In genomic region chr1:229862017-229862774, GRCh38 we compare ENCODE assay signal across 11 cellular contexts.
A peak's percentile ranks its signal among the peaks of the same experiment; 100 is the strongest.
DNase-seq lines count a peak whose midpoint lies in the region; ATAC-seq and TF ChIP-seq lines count a peak whose summit lies in the region.
"Had no signal": no experiment of that assay in that cellular context is flagged by ENCODE, and none has a peak within 500 bp of the region (broad histone marks: within the 10 kb centered on the region; RNA-seq: fewer than 3 reads in every experiment).

No MANE protein-coding gene starts in this region.

- no peaks in the 10 kb centered on the region for H3K9me3 ChIP-seq in heart right ventricle
- H3K9me3 ChIP-seq in osteoblast (ENCODE audit: low read depth, low read length) = no peaks in the 10 kb centered on the region
- H3K9me3 ChIP-seq in uterus = no peaks in the 10 kb centered on the region
- H3K9me3 ChIP-seq: upper lobe of right lung had no signal

- no peak for ATAC-seq in heart right ventricle
- ATAC-seq: upper lobe of right lung had no signal

- H3K27me3 ChIP-seq in heart right ventricle = no peaks in the 10 kb centered on the region
- H3K27me3 ChIP-seq in osteoblast (ENCODE audit: insufficient read depth, low read length) = no peaks in the 10 kb centered on the region
- H3K27me3 ChIP-seq in uterus = no peaks in the 10 kb centered on the region
- H3K27me3 ChIP-seq: upper lobe of right lung had no signal

- no peak overlapping the region for H3K4me3 ChIP-seq in heart right ventricle
- no peak overlapping the region for H3K4me3 ChIP-seq in osteoblast (ENCODE audit: insufficient read depth, low read length)
- no peak overlapping the region for H3K4me3 ChIP-seq in uterus
- H3K4me3 ChIP-seq: skin epidermis, upper lobe of right lung had no signal

- DNase-seq in heart right ventricle (no peak), cardiac septum (ENCODE audit: low spot score) (no peak), head of caudate nucleus (peak in 40 of 42 donors; percentile 27 to 79 (median 54)), osteoblast (ENCODE audit: insufficient read length, low spot score, missing footprints) (peak; percentile 30), uterus (peak; percentile 36 to 48), NAMALWA (ENCODE audit: low spot score) (no peak), dermis blood vessel endothelial cell (no peak)
- no peak for DNase-seq in activated CD4-positive, alpha-beta memory T cell treated with anti-CD3 and anti-CD28 coated beads, Interleukin-2, amount 10 ng/mL, durations not matched to agents 7 days and 5 days
- DNase-seq: activated CD4-positive, CD25-positive, alpha-beta regulatory T cell treated with anti-CD3 and anti-CD28 coated beads, Interleukin-2, amount 50 U/mL, for 72 hours; upper lobe of right lung had no signal

- H3K79me2 ChIP-seq in osteoblast (ENCODE audit: insufficient read depth, low read length) = no peaks in the 10 kb centered on the region

- no peak for TF ChIP-seq POLR2A in uterus (IDR thresholded peaks at IDR 0.05)

- intact Hi-C loops in heart right ventricle (cut with DNase I) (no loop called here), cardiac septum (cut with DNase I) (no loop called here), head of caudate nucleus (cut with DNase I) (no loop called here), uterus (cut with DNase I; ENCODE audit: low total_unique reads) (no loop called here)

- CTCF ChIA-PET in activated CD4-positive, alpha-beta memory T cell treated with anti-CD3 and anti-CD28 coated beads, Interleukin-2, amount 10 ng/mL, durations not matched to agents 7 days and 5 days (lab: Charles Lee) = no interaction called here

- H3K4me1 ChIP-seq in heart right ventricle = peaks cover 9 to 46% (median 19%) of the 10 kb centered on the region in 9 donors
- H3K4me1 ChIP-seq in osteoblast (ENCODE audit: insufficient read depth, low read length) = no peaks in the 10 kb centered on the region
- no peaks in the 10 kb centered on the region for H3K4me1 ChIP-seq in uterus
- H3K4me1 ChIP-seq: upper lobe of right lung had no signal

- H3K27me3 Mint-ChIP-seq in activated CD4-positive, alpha-beta memory T cell treated with anti-CD3 and anti-CD28 coated beads, Interleukin-2, amount 10 ng/mL, durations not matched to agents 7 days and 5 days = peaks cover 2% of the 10 kb centered on the region

- H2AFZ ChIP-seq in osteoblast (ENCODE audit: low read length) = peak overlapping the region; percentile 18

- no peaks in the 10 kb centered on the region for H3K9me3 Mint-ChIP-seq in activated CD4-positive, alpha-beta memory T cell treated with anti-CD3 and anti-CD28 coated beads, Interleukin-2, amount 10 ng/mL, durations not matched to agents 7 days and 5 days

- no peaks in the 10 kb centered on the region for H3K4me1 Mint-ChIP-seq in activated CD4-positive, alpha-beta memory T cell treated with anti-CD3 and anti-CD28 coated beads, Interleukin-2, amount 10 ng/mL, durations not matched to agents 7 days and 5 days

- H3K27ac Mint-ChIP-seq in activated CD4-positive, alpha-beta memory T cell treated with anti-CD3 and anti-CD28 coated beads, Interleukin-2, amount 10 ng/mL, durations not matched to agents 7 days and 5 days = no peak overlapping the region

- no peak overlapping the region for H3K4me3 Mint-ChIP-seq in activated CD4-positive, alpha-beta memory T cell treated with anti-CD3 and anti-CD28 coated beads, Interleukin-2, amount 10 ng/mL, durations not matched to agents 7 days and 5 days

- 47 to 53% methylated on average over 15 of the region's 15 CpGs for WGBS in heart right ventricle, 2 donors

- TF ChIP-seq CTCF in heart right ventricle (IDR thresholded peaks at IDR 0.05) (no peak), osteoblast (IDR thresholded peaks at IDR 0.05; ENCODE audit: extremely low read depth, low read depth, low read length) (no peak), uterus (IDR thresholded peaks at IDR 0.05) (no peak)

- POLR2A ChIA-PET in activated CD4-positive, alpha-beta memory T cell treated with anti-CD3 and anti-CD28 coated beads, Interleukin-2, amount 10 ng/mL, durations not matched to agents 7 days and 5 days (lab: Charles Lee) = no interaction called here

- H3K36me3 ChIP-seq in heart right ventricle = no peaks in the 10 kb centered on the region
- H3K36me3 ChIP-seq in osteoblast (ENCODE audit: insufficient read depth, low read length) = no peaks in the 10 kb centered on the region
- no peaks in the 10 kb centered on the region for H3K36me3 ChIP-seq in uterus
- H3K36me3 ChIP-seq: upper lobe of right lung had no signal

- H3K27ac ChIP-seq in heart right ventricle = peak overlapping the region in 8 of 10 donors; percentile 17 to 87 (median 42)
- no peak overlapping the region for H3K27ac ChIP-seq in osteoblast (ENCODE audit: low read depth, low read length)
- H3K27ac ChIP-seq in uterus = peak overlapping the region; percentile 70 to 74
- H3K27ac ChIP-seq: skin epidermis, upper lobe of right lung had no signal

- H3K4me2 ChIP-seq in osteoblast (ENCODE audit: insufficient read depth, low read length) = no peak overlapping the region

- H4K20me1 ChIP-seq in osteoblast (ENCODE audit: insufficient read depth, low read length) = no peaks in the 10 kb centered on the region

- no peaks in the 10 kb centered on the region for H3K36me3 Mint-ChIP-seq in activated CD4-positive, alpha-beta memory T cell treated with anti-CD3 and anti-CD28 coated beads, Interleukin-2, amount 10 ng/mL, durations not matched to agents 7 days and 5 days (ENCODE audit: low read depth)

Comparison
In these comparisons a context has a peak if more than half of its experiments do, and no peak if none do; other contexts are left out.
1. DNase-seq: peak in head of caudate nucleus (40 of 42), osteoblast (single experiment) and uterus (2 of 2); none in heart right ventricle (0 of 2), cardiac septum (single experiment), NAMALWA (single experiment), dermis blood vessel endothelial cell (single experiment) and activated CD4-positive, alpha-beta memory T cell treated with anti-CD3 and anti-CD28 coated beads, Interleukin-2, amount 10 ng/mL, durations not matched to agents 7 days and 5 days (single experiment).